9 cellular contexts compared by ENCODE assay signal in the genomic region with DNA sequence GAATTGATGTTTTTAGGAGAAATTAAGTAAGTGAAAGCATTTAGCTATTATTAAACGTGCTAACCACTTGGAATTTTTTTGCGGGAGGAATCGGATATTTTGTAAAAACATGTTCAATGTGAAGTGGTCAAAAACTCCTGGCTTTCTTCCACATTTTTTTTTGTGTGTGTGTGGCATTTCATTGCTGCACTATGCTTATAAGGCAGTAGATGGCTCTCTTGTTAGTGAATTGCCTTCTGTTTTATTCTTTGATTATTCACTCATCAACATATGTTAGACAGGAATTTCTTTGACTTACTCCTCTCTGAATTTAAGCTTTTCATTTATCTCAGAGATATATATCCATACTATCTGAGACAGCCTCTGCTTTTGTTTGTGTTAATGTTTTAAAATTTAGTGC.
DNase-seq lines count a peak whose midpoint lies in the region; ATAC-seq and TF ChIP-seq lines count a peak whose summit lies in the region.
"Had no signal": no experiment of that assay in that cellular context is flagged by ENCODE, and none has a peak within 500 bp of the region (broad histone marks: within the 10 kb centered on the region; RNA-seq: fewer than 3 reads in every experiment).

No MANE protein-coding gene starts in this region.

- H3K4me3 ChIP-seq in Peyer's patch (no peak overlapping the region), fibroblast of mammary gland (ENCODE audit: control insufficient read depth, low read depth, low read length) (no peak overlapping the region), smooth muscle cell (no peak overlapping the region)
- H3K4me3 ChIP-seq: BLaER1 had no signal

- H3K27ac ChIP-seq in Peyer's patch: no peak overlapping the region
- no peak overlapping the region for H3K27ac ChIP-seq in smooth muscle cell (ENCODE audit: low read depth)
- H3K27ac ChIP-seq: BLaER1 had no signal

- no peak for TF ChIP-seq POLR2A in Peyer's patch (IDR thresholded peaks at IDR 0.05)

- H3K79me2 ChIP-seq in smooth muscle cell (ENCODE audit: low read depth): no peaks in the 10 kb centered on the region

- no peaks in the 10 kb centered on the region for H4K20me1 ChIP-seq in smooth muscle cell (ENCODE audit: low read depth)
- H4K20me1 ChIP-seq: BLaER1 had no signal

- peaks cover 0 to 15% (median 2%) of the 10 kb centered on the region in 4 donors for H3K4me1 ChIP-seq in Peyer's patch
- H3K4me1 ChIP-seq in smooth muscle cell (ENCODE audit: low read depth): peaks cover 18% of the 10 kb centered on the region

- no peak overlapping the region for H3K4me2 ChIP-seq in smooth muscle cell
- H3K4me2 ChIP-seq: BLaER1 had no signal

- H3K9me3 ChIP-seq in Peyer's patch (no peaks in the 10 kb centered on the region), smooth muscle cell (replicated peaks; ENCODE audit: low read depth) (no peaks in the 10 kb centered on the region)

- H3K9ac ChIP-seq in smooth muscle cell (ENCODE audit: low read depth): no peak overlapping the region
- H3K9ac ChIP-seq: BLaER1 had no signal

- H3K36me3 ChIP-seq in Peyer's patch (peaks cover 0 to 10% (median 0%) of the 10 kb centered on the region in 3 donors), smooth muscle cell (ENCODE audit: low read depth) (no peaks in the 10 kb centered on the region)

- peak; percentile 9 for DNase-seq in DMS79 treated with DMSO at 0.1 percent for 48 hours (lab: John Stamatoyannopoulos, UW)
- no peak for DNase-seq in DMS79 (lab: John Stamatoyannopoulos, UW)
- DNase-seq in Peyer's patch: no peak
- DNase-seq in fibroblast of mammary gland (ENCODE audit: low read depth): peak; percentile 68
- DNase-seq in smooth muscle cell (lab: John Stamatoyannopoulos, UW; ENCODE audit: unreplicated experiment): no peak

- H3K27me3 ChIP-seq in Peyer's patch: no peaks in the 10 kb centered on the region
- no peaks in the 10 kb centered on the region for H3K27me3 ChIP-seq in smooth muscle cell (ENCODE audit: low read depth)
- H3K27me3 ChIP-seq: BLaER1 had no signal

- H3F3A ChIP-seq in smooth muscle cell (ENCODE audit: low read depth): no peaks in the 10 kb centered on the region

- no peak overlapping the region for H2AFZ ChIP-seq in smooth muscle cell (ENCODE audit: low read depth)

- TF ChIP-seq CTCF in Peyer's patch (IDR thresholded peaks at IDR 0.05) (peak in 4 of 6 experiments; percentile 19 to 52 (median 41)), fibroblast of mammary gland (conservative IDR thresholded peaks at IDR 0.05; ENCODE audit: control insufficient read depth, insufficient read depth, low read depth, low read length) (peak; percentile 73), smooth muscle cell (IDR thresholded peaks at IDR 0.05; ENCODE audit: borderline replicate concordance, insufficient read depth, poor library complexity, severe bottlenecking) (peak; percentile 44)

- ATAC-seq in HG03139 (IDR thresholded peaks at IDR 0.05; ENCODE audit: unreplicated experiment) (no peak), GM21515 (IDR thresholded peaks at IDR 0.05; ENCODE audit: unreplicated experiment) (no peak), HG03439 (IDR thresholded peaks at IDR 0.05; ENCODE audit: unreplicated experiment) (no peak)

- WGBS in smooth muscle cell (ENCODE audit: low lambda C conversion rate): 73% methylated on average over 3 of the region's 3 CpGs

Comparison
In these comparisons a context has a peak if more than half of its experiments do, and no peak if none do; other contexts are left out.
1. DNase-seq: peak in DMS79 treated with DMSO at 0.1 percent for 48 hours (single experiment) and fibroblast of mammary gland (single experiment); none in DMS79 (single experiment), Peyer's patch (0 of 3) and smooth muscle cell (single experiment).
2. Peak in every context shown above with its lines, with median percentiles within 50 percentile points of each other: CTCF ChIP-seq.